Comparison of ENCODE assay signal across 8 cellular contexts in genomic region chr19:18007939-18008673, GRCh38. TPM values are rescaled to one million over a fixed set of nuclear protein-coding genes. Genes with fewer than 3 reads are reported as not detected.
DNase-seq lines count a peak whose midpoint lies in the region; ATAC-seq and TF ChIP-seq lines count a peak whose summit lies in the region.

ARRDC2 (plus strand) TSS chr19:18008170; CDS start chr19:18008311, 141 bp downstream.

- H3K27ac Mint-ChIP-seq in activated CD4-positive, alpha-beta T cell treated with anti-CD3 and anti-CD28 coated beads, Interleukin-2, amount 10 ng/mL, durations not matched to agents 7 days and 5 days: peak within 1 kb of the TSS; percentile 84

- peak within 1 kb of the TSS; percentile 39 for H3K4me3 ChIP-seq in colonic mucosa

- peaks cover 42% of the 10 kb centered on the region for H3K4me1 Mint-ChIP-seq in activated CD4-positive, alpha-beta T cell treated with anti-CD3 and anti-CD28 coated beads, Interleukin-2, amount 10 ng/mL, durations not matched to agents 7 days and 5 days

- peaks cover 9% of the 10 kb centered on the region for H3K36me3 ChIP-seq in colonic mucosa

- H3K9me3 ChIP-seq in colonic mucosa: no peaks in the 10 kb centered on the region

- H3K27me3 Mint-ChIP-seq in activated CD4-positive, alpha-beta T cell treated with anti-CD3 and anti-CD28 coated beads, Interleukin-2, amount 10 ng/mL, durations not matched to agents 7 days and 5 days: no peaks in the 10 kb centered on the region

- peak within 1 kb of the TSS; percentile 74 to 76 for H3K9ac ChIP-seq in colonic mucosa (ENCODE audit: low read depth in 2 of 2, low read length in 2 of 2)

- H3K9me3 Mint-ChIP-seq in activated CD4-positive, alpha-beta T cell treated with anti-CD3 and anti-CD28 coated beads, Interleukin-2, amount 10 ng/mL, durations not matched to agents 7 days and 5 days: no peaks in the 10 kb centered on the region

- POLR2A ChIA-PET in activated CD4-positive, alpha-beta T cell treated with anti-CD3 and anti-CD28 coated beads, Interleukin-2, amount 10 ng/mL, durations not matched to agents 7 days and 5 days (lab: Charles Lee): interaction anchor here (1.0 kb wide), 1 partner anchor 37 kb away, joined by 4 read pairs; no protein-coding TSS in a partner anchor

- H3K36me3 Mint-ChIP-seq in activated CD4-positive, alpha-beta T cell treated with anti-CD3 and anti-CD28 coated beads, Interleukin-2, amount 10 ng/mL, durations not matched to agents 7 days and 5 days (ENCODE audit: low read depth): peaks cover 46% of the 10 kb centered on the region

- CTCF ChIA-PET in activated CD4-positive, alpha-beta T cell treated with anti-CD3 and anti-CD28 coated beads, Interleukin-2, amount 10 ng/mL, durations not matched to agents 7 days and 5 days (lab: Charles Lee): interaction anchor here (0.9 to 5.4 kb wide), 8 partner anchors 8 to 167 kb away, joined by 3 to 83 read pairs (median 4); partner anchors contain the start of genes CCDC124 and RPL18A

- no peak for ATAC-seq in HG03460 (IDR thresholded peaks at IDR 0.05; ENCODE audit: unreplicated experiment)

- H3K27ac ChIP-seq in colonic mucosa (peak within 1 kb of the TSS; percentile 74), layer of hippocampus (ENCODE audit: low read depth, low read length) (peak within 1 kb of the TSS; percentile 87)

- peaks cover 3% of the 10 kb centered on the region for H3K4me1 ChIP-seq in colonic mucosa

- H3K4me3 Mint-ChIP-seq in activated CD4-positive, alpha-beta T cell treated with anti-CD3 and anti-CD28 coated beads, Interleukin-2, amount 10 ng/mL, durations not matched to agents 7 days and 5 days: peak within 1 kb of the TSS; percentile 74

- DNase-seq in COLO829 (ENCODE audit: low spot score): peak; percentile 96
- DNase-seq in HCEC 1CT: peak; percentile 89
- DNase-seq in NCI-H2107 treated with DMSO at 0.1 percent for 48 hours (lab: John Stamatoyannopoulos, UW; ENCODE audit: unreplicated experiment): peak; percentile 12
- DNase-seq in activated CD4-positive, alpha-beta T cell treated with anti-CD3 and anti-CD28 coated beads, Interleukin-2, amount 10 ng/mL, durations not matched to agents 7 days and 5 days: peak; percentile 89
- DNase-seq in colonic mucosa: peak; percentile 93
- peak; percentile 81 for DNase-seq in stimulated activated CD4-positive, alpha-beta T cell treated with anti-CD3 and anti-CD28 coated beads, Interleukin-15, amount 100 ng/mL, for 48 hours (ENCODE audit: low read depth in 2 of 2)

- H3K27me3 ChIP-seq in colonic mucosa (no peaks in the 10 kb centered on the region), layer of hippocampus (ENCODE audit: control insufficient read depth, insufficient read depth, low read length) (no peaks in the 10 kb centered on the region)

- intact Hi-C loops in colonic mucosa (cut with DNase I): loop anchor here (1.0 kb wide), 1 partner anchor 50 kb away; no protein-coding TSS in a partner anchor

- TF ChIP-seq CTCF in colonic mucosa (IDR thresholded peaks at IDR 0.05): no peak

RNA-seq across cellular contexts. Expression of gene ARRDC2, which starts in this region (rescaled TPM):
- 10 to 100 TPM; 40.1 to 51.1 TPM for total RNA-seq in activated CD4-positive, alpha-beta T cell treated with anti-CD3 and anti-CD28 coated beads, Interleukin-2, amount 10 ng/mL, durations not matched to agents 7 days and 5 days
- 10 to 100 TPM; 15.8 to 16.4 TPM for total RNA-seq in colonic mucosa

Comparison
In these comparisons a context has a peak if more than half of its experiments do, and no peak if none do; other contexts are left out.
1. DNase-seq: peak in every context shown above with its lines; median percentile 96 in COLO829; 93 in colonic mucosa; 89 in HCEC 1CT; 89 in activated CD4-positive, alpha-beta T cell treated with anti-CD3 and anti-CD28 coated beads, Interleukin-2, amount 10 ng/mL, durations not matched to agents 7 days and 5 days; 81 in stimulated activated CD4-positive, alpha-beta T cell treated with anti-CD3 and anti-CD28 coated beads, Interleukin-15, amount 100 ng/mL, for 48 hours; 12 in NCI-H2107 treated with DMSO at 0.1 percent for 48 hours.